In genomic region chr6:29323332-29323731, GRCh38 we compare ENCODE assay signal across 3 cellular contexts.
A peak's percentile ranks its signal among the peaks of the same experiment; 100 is the strongest.
TF ChIP-seq lines count a peak whose summit lies in the region.

No MANE protein-coding gene starts in this region.

TF ChIP-seq in GM12891, 5 proteins besides CTCF, POLR2A, EP300 and RAD21:
- peak; percentile 35 for TF ChIP-seq SPI1 (IDR thresholded peaks at IDR 0.05; ENCODE audit: low read depth, low read length)

TF ChIP-seq in GM12878, 131 proteins besides CTCF, POLR2A, EP300 and RAD21:
- peak; percentile 49; the same call in 1 of the 2 replicates for TF ChIP-seq SPI1 (IDR thresholded peaks at IDR 0.05; ENCODE audit: borderline replicate concordance, insufficient read depth, low read depth, low read length)
- peak; percentile 24 for TF ChIP-seq MEF2B (IDR thresholded peaks at IDR 0.05; ENCODE audit: partially characterized antibody, poor library complexity, severe bottlenecking)

TF ChIP-seq in K562, 482 proteins besides CTCF, POLR2A, EP300 and RAD21:
- TF ChIP-seq SPI1 (IDR thresholded peaks at IDR 0.05; ENCODE audit: borderline replicate concordance, low read depth, low read length): peak; percentile 80; the same call in 1 of the 2 replicates
